Comparison of ENCODE assay signal across 17 cellular contexts in the genomic region with DNA sequence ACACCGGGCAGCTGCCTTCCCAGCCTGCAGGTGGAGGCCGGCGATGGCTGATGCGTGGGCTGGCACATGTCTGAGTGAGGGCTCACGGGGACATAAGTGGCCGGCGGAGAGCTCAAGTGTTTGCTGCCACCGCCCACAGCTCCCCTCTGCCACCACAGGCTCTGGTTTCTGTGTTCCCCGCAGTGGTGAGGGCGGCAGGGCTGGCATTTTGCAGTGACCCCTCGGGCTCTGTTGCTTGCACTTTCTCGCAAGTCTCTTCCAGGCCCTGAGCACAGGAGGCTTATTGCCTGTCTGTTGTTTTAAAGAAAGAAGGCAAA.
A peak's percentile ranks its signal among the peaks of the same experiment; 100 is the strongest.
DNase-seq lines count a peak whose midpoint lies in the region; ATAC-seq and TF ChIP-seq lines count a peak whose summit lies in the region.
"Had no signal": no experiment of that assay in that cellular context is flagged by ENCODE, and none has a peak within 500 bp of the region (broad histone marks: within the 10 kb centered on the region; RNA-seq: fewer than 3 reads in every experiment).

No MANE protein-coding gene starts in this region.

- no peak overlapping the region for H3K27ac ChIP-seq in neuronal stem cell (replicated peaks; ENCODE audit: low read length)
- H3K27ac ChIP-seq: brain microvascular endothelial cell, dorsolateral prefrontal cortex, epithelial cell of prostate, SJCRH30 had no signal

- H3K36me3 ChIP-seq in H7 (replicated peaks; ENCODE audit: control insufficient read depth, insufficient read depth, low read length), result no peaks in the 10 kb centered on the region
- no peaks in the 10 kb centered on the region for H3K36me3 ChIP-seq in neuronal stem cell (replicated peaks in 1 of 2; ENCODE audit: control insufficient read depth in 2 of 2, insufficient read depth in 2 of 2, low read length in 2 of 2)
- H3K36me3 ChIP-seq: brain microvascular endothelial cell, SJCRH30 had no signal

- no CpG with 5 or more reads among the region's 12 CpGs for WGBS in neuronal stem cell (ENCODE audit: extremely low coverage in 2 of 2, insufficient read length in 2 of 2, insufficient replicate concordance in 1 of 2), 2 donors

- peaks cover 13% of the 10 kb centered on the region for H3K36me3 Mint-ChIP-seq in glutamatergic neuron (ENCODE audit: unreplicated experiment)

- H3K9me3 ChIP-seq in neuronal stem cell (replicated peaks in 1 of 2; ENCODE audit: control insufficient read depth in 2 of 2, insufficient read depth in 1 of 2, low read depth in 1 of 2, low read length in 2 of 2), result peaks cover 7 to 11% of the 10 kb centered on the region in 2 donors
- H3K9me3 ChIP-seq: SJCRH30 had no signal

- H4K91ac ChIP-seq in neuronal stem cell (ENCODE audit: low read depth, low read length, poor library complexity), result no peak overlapping the region

- H3K4me1 ChIP-seq in neuronal stem cell (ENCODE audit: control insufficient read depth in 2 of 2, insufficient read depth in 1 of 2, low read depth in 1 of 2, low read length in 2 of 2), result peaks cover 2 to 8% of the 10 kb centered on the region in 2 donors
- H3K4me1 ChIP-seq: SJCRH30 had no signal

- DNase-seq in H7, result peak; percentile 33
- DNase-seq in NCI-H1417 (lab: John Stamatoyannopoulos, UW), result peak; percentile 90 to 96 (median 91)
- peak; percentile 79 for DNase-seq in NCI-H774 (lab: John Stamatoyannopoulos, UW)
- DNase-seq in neuronal stem cell (ENCODE audit: low spot score), result no peak
- no peak for DNase-seq in glutamatergic neuron
- DNase-seq: activated naive CD8-positive, alpha-beta T cell treated with anti-CD3 and anti-CD28 coated beads, Interleukin-2, amount 50 U/mL, for 24 hours; brain microvascular endothelial cell; foreskin melanocyte; NCI-H226; OCI-M1; SJCRH30 had no signal

- H3K23ac ChIP-seq in neuronal stem cell (ENCODE audit: low read depth, low read length, poor library complexity), result no peak overlapping the region

- H3K9ac ChIP-seq in neuronal stem cell (ENCODE audit: low read depth, low read length, poor library complexity), result no peak overlapping the region

- H3K4me3 Mint-ChIP-seq in glutamatergic neuron (ENCODE audit: unreplicated experiment), result no peak overlapping the region
- H3K4me3 Mint-ChIP-seq: activated naive CD8-positive, alpha-beta T cell treated with anti-CD3 and anti-CD28 coated beads, Interleukin-2, amount 50 U/mL, for 24 hours; B cell had no signal

- H3K79me1 ChIP-seq in neuronal stem cell (ENCODE audit: low read depth, low read length), result no peaks in the 10 kb centered on the region

- H2BK12ac ChIP-seq in neuronal stem cell (ENCODE audit: low read length), result no peak overlapping the region

- H4K8ac ChIP-seq in neuronal stem cell (ENCODE audit: low read depth, low read length), result no peak overlapping the region

- ATAC-seq in GM18511 (IDR thresholded peaks at IDR 0.05; ENCODE audit: unreplicated experiment) (no peak), GM21526 (IDR thresholded peaks at IDR 0.05; ENCODE audit: low FRiP score, unreplicated experiment) (no peak)
- ATAC-seq: activated naive CD8-positive, alpha-beta T cell treated with anti-CD3 and anti-CD28 coated beads, Interleukin-2, amount 50 U/mL, for 24 hours had no signal

- H2AK5ac ChIP-seq in neuronal stem cell (ENCODE audit: low read depth, low read length), result peak overlapping the region; percentile 52

- H3K4me1 Mint-ChIP-seq in glutamatergic neuron (ENCODE audit: low read depth, unreplicated experiment), result no peaks in the 10 kb centered on the region
- H3K4me1 Mint-ChIP-seq: activated naive CD8-positive, alpha-beta T cell treated with anti-CD3 and anti-CD28 coated beads, Interleukin-2, amount 50 U/mL, for 24 hours; B cell had no signal

- H3K27me3 Mint-ChIP-seq in glutamatergic neuron (ENCODE audit: unreplicated experiment), result peaks cover 4% of the 10 kb centered on the region
- H3K27me3 Mint-ChIP-seq: activated naive CD8-positive, alpha-beta T cell treated with anti-CD3 and anti-CD28 coated beads, Interleukin-2, amount 50 U/mL, for 24 hours; B cell had no signal

- H3K18ac ChIP-seq in neuronal stem cell (ENCODE audit: low read length), result peak overlapping the region; percentile 86

- peak overlapping the region; percentile 70 for H2AFZ ChIP-seq in neuronal stem cell (ENCODE audit: low read length)

- H3K27me3 ChIP-seq in H7 (ENCODE audit: control insufficient read depth, insufficient read depth, low read length) (no peaks in the 10 kb centered on the region), neuronal stem cell (ENCODE audit: control insufficient read depth in 3 of 3, insufficient read depth in 3 of 3, low read depth in 1 of 3, low read length in 3 of 3) (no peaks in the 10 kb centered on the region)
- H3K27me3 ChIP-seq: brain microvascular endothelial cell, SJCRH30 had no signal

- no peak overlapping the region for H2BK120ac ChIP-seq in neuronal stem cell (ENCODE audit: low read depth, low read length)

- H3K4ac ChIP-seq in neuronal stem cell (ENCODE audit: low read length), result no peak overlapping the region

- H3K4me2 ChIP-seq in neuronal stem cell (ENCODE audit: insufficient read depth, low read length, poor library complexity, severe bottlenecking), result no peak overlapping the region

- peak overlapping the region; percentile 33 for H3K14ac ChIP-seq in neuronal stem cell (ENCODE audit: low read length)

- peak overlapping the region; percentile 25 for H2BK15ac ChIP-seq in neuronal stem cell (ENCODE audit: low read length)

- H3K4me3 ChIP-seq in H7 (ENCODE audit: insufficient read depth, low read depth, low read length), result no peak overlapping the region
- H3K4me3 ChIP-seq in neuronal stem cell (ENCODE audit: low read length in 2 of 2), result no peak overlapping the region
- H3K4me3 ChIP-seq: dorsolateral prefrontal cortex, SJCRH30 had no signal

- no peak for TF ChIP-seq CTCF in glutamatergic neuron (IDR thresholded peaks at IDR 0.05; ENCODE audit: partially characterized antibody, unreplicated experiment)

- no peak overlapping the region for H2BK5ac ChIP-seq in neuronal stem cell (ENCODE audit: low read length)

- no peaks in the 10 kb centered on the region for H3K9me3 Mint-ChIP-seq in glutamatergic neuron (ENCODE audit: unreplicated experiment)
- H3K9me3 Mint-ChIP-seq: activated naive CD8-positive, alpha-beta T cell treated with anti-CD3 and anti-CD28 coated beads, Interleukin-2, amount 50 U/mL, for 24 hours had no signal

- H3K27ac Mint-ChIP-seq in glutamatergic neuron (ENCODE audit: unreplicated experiment), result no peak overlapping the region
- H3K27ac Mint-ChIP-seq: activated naive CD8-positive, alpha-beta T cell treated with anti-CD3 and anti-CD28 coated beads, Interleukin-2, amount 50 U/mL, for 24 hours; activated T-helper 2 cell treated with anti-CD3 and anti-CD28 coated beads, Interferon-gamma antibody, Interleukin-2, Interleukin-4, amounts not matched to agents 10 μg/mL and 5 μg/mL and 100 μg/mL, durations not matched to agents 14 hours and 24 hours and 36 hours; B cell had no signal

Comparison
In these comparisons a context has a peak if more than half of its experiments do, and no peak if none do; other contexts are left out.
1. DNase-seq: peak in H7 (single experiment), NCI-H1417 (3 of 3) and NCI-H774 (single experiment); none in neuronal stem cell (single experiment) and glutamatergic neuron (single experiment).